In the genomic region with DNA sequence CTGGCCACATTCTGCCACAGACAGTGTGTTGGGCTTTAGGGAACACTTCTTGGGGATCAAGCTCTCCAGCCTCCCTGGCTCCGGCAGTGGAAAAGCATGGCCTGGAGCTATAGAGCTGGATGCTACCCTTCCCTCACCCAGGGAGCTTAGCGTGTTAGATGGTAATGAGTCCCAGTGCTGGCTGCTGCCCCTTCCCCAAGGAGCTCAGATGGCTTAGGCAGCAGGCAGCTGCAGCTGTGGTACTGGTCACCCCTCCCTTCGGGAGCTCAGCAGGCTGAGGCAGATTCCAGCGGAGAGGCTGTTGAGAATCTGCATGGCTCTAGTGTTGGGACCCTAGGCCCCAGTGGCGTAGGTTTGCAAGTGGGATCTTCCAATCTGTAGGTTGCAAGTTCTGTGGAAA, we compare ENCODE assay signal across 1 cellular context.
TF ChIP-seq lines count a peak whose summit lies in the region.

No MANE protein-coding gene starts in this region.

TF ChIP-seq in K562, 482 proteins besides CTCF, POLR2A, EP300 and RAD21:
- no peak for TF ChIP-seq ZNF121 (CRISPR knock-in tag; conservative IDR thresholded peaks at IDR 0.05)
- TF ChIP-seq, protein P1, sequence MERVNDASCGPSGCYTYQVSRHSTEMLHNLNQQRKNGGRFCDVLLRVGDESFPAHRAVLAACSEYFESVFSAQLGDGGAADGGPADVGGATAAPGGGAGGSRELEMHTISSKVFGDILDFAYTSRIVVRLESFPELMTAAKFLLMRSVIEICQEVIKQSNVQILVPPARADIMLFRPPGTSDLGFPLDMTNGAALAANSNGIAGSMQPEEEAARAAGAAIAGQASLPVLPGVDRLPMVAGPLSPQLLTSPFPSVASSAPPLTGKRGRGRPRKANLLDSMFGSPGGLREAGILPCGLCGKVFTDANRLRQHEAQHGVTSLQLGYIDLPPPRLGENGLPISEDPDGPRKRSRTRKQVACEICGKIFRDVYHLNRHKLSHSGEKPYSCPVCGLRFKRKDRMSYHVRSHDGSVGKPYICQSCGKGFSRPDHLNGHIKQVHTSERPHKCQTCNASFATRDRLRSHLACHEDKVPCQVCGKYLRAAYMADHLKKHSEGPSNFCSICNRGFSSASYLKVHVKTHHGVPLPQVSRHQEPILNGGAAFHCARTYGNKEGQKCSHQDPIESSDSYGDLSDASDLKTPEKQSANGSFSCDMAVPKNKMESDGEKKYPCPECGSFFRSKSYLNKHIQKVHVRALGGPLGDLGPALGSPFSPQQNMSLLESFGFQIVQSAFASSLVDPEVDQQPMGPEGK (CRISPR knock-in tag; IDR thresholded peaks at IDR 0.05; ENCODE audit: borderline replicate concordance), result no peak
- no peak for TF ChIP-seq ZNF583 (CRISPR knock-in tag; IDR thresholded peaks at IDR 0.05)
- TF ChIP-seq, protein P2, sequence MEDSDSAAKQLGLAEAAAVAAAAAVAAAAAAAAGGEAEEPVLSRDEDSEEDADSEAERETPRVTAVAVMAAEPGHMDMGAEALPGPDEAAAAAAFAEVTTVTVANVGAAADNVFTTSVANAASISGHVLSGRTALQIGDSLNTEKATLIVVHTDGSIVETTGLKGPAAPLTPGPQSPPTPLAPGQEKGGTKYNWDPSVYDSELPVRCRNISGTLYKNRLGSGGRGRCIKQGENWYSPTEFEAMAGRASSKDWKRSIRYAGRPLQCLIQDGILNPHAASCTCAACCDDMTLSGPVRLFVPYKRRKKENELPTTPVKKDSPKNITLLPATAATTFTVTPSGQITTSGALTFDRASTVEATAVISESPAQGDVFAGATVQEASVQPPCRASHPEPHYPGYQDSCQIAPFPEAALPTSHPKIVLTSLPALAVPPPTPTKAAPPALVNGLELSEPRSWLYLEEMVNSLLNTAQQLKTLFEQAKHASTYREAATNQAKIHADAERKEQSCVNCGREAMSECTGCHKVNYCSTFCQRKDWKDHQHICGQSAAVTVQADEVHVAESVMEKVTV (CRISPR knock-in tag; IDR thresholded peaks at IDR 0.05), result no peak
- no peak for TF ChIP-seq ZFP36 (IDR thresholded peaks at IDR 0.05; ENCODE audit: low read depth, low read length, partially characterized antibody)
- TF ChIP-seq ZC3H8 (IDR thresholded peaks at IDR 0.05), result no peak
- TF ChIP-seq ADNP (tag; IDR thresholded peaks at IDR 0.05), result no peak
- no peak for TF ChIP-seq SMAD2 (IDR thresholded peaks at IDR 0.05; ENCODE audit: low read depth, low read length)
- TF ChIP-seq HOXB6 (CRISPR knock-in tag; IDR thresholded peaks at IDR 0.05; ENCODE audit: borderline replicate concordance), result no peak
- TF ChIP-seq WHSC1 (IDR thresholded peaks at IDR 0.05; ENCODE audit: low read length), result no peak
- TF ChIP-seq SPI1 (IDR thresholded peaks at IDR 0.05; ENCODE audit: borderline replicate concordance, low read depth, low read length), result no peak
- no peak for TF ChIP-seq ZNF444 (CRISPR knock-in tag; IDR thresholded peaks at IDR 0.05)
- no peak for TF ChIP-seq IFI16 (CRISPR knock-in tag; IDR thresholded peaks at IDR 0.05)
